ENCODE assay signal across 16 cellular contexts in the genomic region with DNA sequence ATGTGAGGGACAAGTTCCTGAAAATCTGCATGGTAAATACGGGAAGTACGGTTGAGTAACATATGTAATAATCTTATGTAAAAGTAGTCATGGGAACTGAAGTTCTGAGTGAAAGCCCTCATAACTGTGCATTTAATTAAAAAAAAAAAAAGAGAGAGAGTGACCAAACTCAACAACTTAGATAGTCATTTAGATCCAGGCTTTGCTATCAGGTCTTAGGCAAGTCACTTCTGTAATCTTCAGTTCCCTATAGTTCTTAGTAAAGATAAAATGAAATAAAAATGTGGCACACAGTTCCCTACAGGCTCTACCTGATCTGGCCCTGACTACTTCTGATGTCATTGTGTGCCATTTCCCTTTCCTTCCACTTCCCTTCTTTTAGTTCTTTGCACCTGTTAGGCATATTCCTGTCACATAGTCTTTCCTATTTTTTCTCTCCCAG. TPM values are rescaled to one million over a fixed set of nuclear protein-coding genes. Genes with fewer than 3 reads are reported as not detected.
A peak's percentile ranks its signal among the peaks of the same experiment; 100 is the strongest.
DNase-seq lines count a peak whose midpoint lies in the region; ATAC-seq and TF ChIP-seq lines count a peak whose summit lies in the region.
"Had no signal": no experiment of that assay in that cellular context is flagged by ENCODE, and none has a peak within 500 bp of the region (broad histone marks: within the 10 kb centered on the region; RNA-seq: fewer than 3 reads in every experiment).

No MANE protein-coding gene starts in this region.

- no peak overlapping the region for H3K4me3 Mint-ChIP-seq in CD4-positive, alpha-beta T cell
- H3K4me3 Mint-ChIP-seq: CD8-positive, alpha-beta memory T cell had no signal

- no peaks in the 10 kb centered on the region for H3K36me3 ChIP-seq in Panc1 (ENCODE audit: control insufficient read depth, insufficient read depth, low read length)

- H3K9me3 ChIP-seq in CD4-positive, alpha-beta T cell (ENCODE audit: control insufficient read depth, low read length): no peaks in the 10 kb centered on the region
- no peaks in the 10 kb centered on the region for H3K9me3 ChIP-seq in Panc1 (ENCODE audit: control insufficient read depth, insufficient read depth, low read depth, low read length)

- no peak for ATAC-seq in CD4-positive, alpha-beta T cell (ENCODE audit: poor library complexity)
- ATAC-seq in HG02870 (IDR thresholded peaks at IDR 0.05; ENCODE audit: unreplicated experiment) (peak; percentile 68), Panc1 (no peak)
- ATAC-seq: left lobe of liver had no signal

- H3K27ac ChIP-seq in CD4-positive, alpha-beta T cell (ENCODE audit: low read depth, low read length): no peak overlapping the region
- no peak overlapping the region for H3K27ac ChIP-seq in Panc1 (ENCODE audit: low read length)
- H3K27ac ChIP-seq: brain microvascular endothelial cell, GM23248, VCaP had no signal

- CTCF ChIA-PET in CD4-positive, alpha-beta T cell (lab: Charles Lee): no interaction called here
- CTCF ChIA-PET in Panc1 (lab: Charles Lee): no interaction called here

- POLR2A ChIA-PET in CD4-positive, alpha-beta T cell (lab: Charles Lee): no interaction called here
- POLR2A ChIA-PET in Panc1 (lab: Charles Lee): no interaction called here

- in situ Hi-C loops in Panc1 (cut with HindIII; ENCODE audit: low pct_unique_long_range_greater_than_20kb, low sequenced_read_pairs): no loop called here

- H3K4me3 ChIP-seq in Panc1 (ENCODE audit: low read depth in 2 of 2, low read length in 2 of 2): no peak overlapping the region
- H3K4me3 ChIP-seq: GM23248 had no signal

- DNase-seq in CD4-positive, alpha-beta T cell: no peak
- DNase-seq in Panc1 (ENCODE audit: low read depth, low spot score) (no peak), medulla oblongata (ENCODE audit: extremely low spot score) (peak; percentile 12), NCI-H510A treated with DMSO at 0.1 percent for 48 hours (lab: John Stamatoyannopoulos, UW) (no peak)
- no peak for DNase-seq in activated CD8-positive, alpha-beta memory T cell treated with anti-CD3 and anti-CD28 coated beads, Interleukin-2, amount 50 U/mL, for 48 hours
- no peak for DNase-seq in stimulated activated naive CD4-positive, alpha-beta T cell treated with Interleukin-2 at 50 U/mL for 16 hours (lab: John Stamatoyannopoulos, UW)
- no peak for DNase-seq in stimulated activated CD4-positive, alpha-beta T cell treated with anti-CD3 and anti-CD28 coated beads, Interleukin-2, amount 100 ng/mL, for 48 hours
- DNase-seq: brain microvascular endothelial cell; CD8-positive, alpha-beta memory T cell; GDM1; GM23248; head of caudate nucleus; nucleus accumbens had no signal

- H3K4me1 ChIP-seq in Panc1 (ENCODE audit: control insufficient read depth, insufficient read depth, low read length): no peaks in the 10 kb centered on the region

- H3K9me3 Mint-ChIP-seq in CD4-positive, alpha-beta T cell: no peaks in the 10 kb centered on the region
- H3K9me3 Mint-ChIP-seq: CD8-positive, alpha-beta memory T cell had no signal

- TF ChIP-seq CTCF in CD4-positive, alpha-beta T cell (IDR thresholded peaks at IDR 0.05): no peak
- no peak for TF ChIP-seq CTCF in Panc1 (IDR thresholded peaks at IDR 0.05)

- H3K27ac Mint-ChIP-seq in CD4-positive, alpha-beta T cell: peak overlapping the region; percentile 12

- intact Hi-C loops in CD4-positive, alpha-beta T cell (cut with DNase I, micrococcal nuclease): no loop called here
- intact Hi-C loops in Panc1 (cut with micrococcal nuclease; ENCODE audit: unreplicated experiment): no loop called here

- peaks cover 79% of the 10 kb centered on the region for H3K4me1 Mint-ChIP-seq in CD4-positive, alpha-beta T cell (ENCODE audit: low read depth)

- peaks cover 65% of the 10 kb centered on the region for H3K36me3 Mint-ChIP-seq in CD4-positive, alpha-beta T cell (ENCODE audit: low read depth)

- H3K27me3 ChIP-seq in CD4-positive, alpha-beta T cell (ENCODE audit: control insufficient read depth, insufficient read depth, low read length): no peaks in the 10 kb centered on the region
- no peaks in the 10 kb centered on the region for H3K27me3 ChIP-seq in Panc1 (ENCODE audit: control insufficient read depth, insufficient read depth, low read length)
- H3K27me3 ChIP-seq: brain microvascular endothelial cell had no signal

- BruUV-seq in Panc1 (replicated peaks; lab: Mats Ljungman, UMichigan): TSS peak; percentile 12

- no peaks in the 10 kb centered on the region for H3K27me3 Mint-ChIP-seq in CD4-positive, alpha-beta T cell

RNA-seq across cellular contexts. Expression of gene RNF111, which starts 15.0 kb away (rescaled TPM):
- total RNA-seq in CD4-positive, alpha-beta T cell: 10 to 100 TPM; 35.4 to 37.1 TPM
- 37.2 TPM for total RNA-seq in Panc1 (2021; ENCODE audit: unreplicated experiment)
- 25.8 TPM for polyA plus RNA-seq in Panc1 (2012; ENCODE audit: insufficient read length)
